10 cellular contexts compared by ENCODE assay signal in genomic region chrX:118526149-118526548, GRCh38. TPM values are rescaled to one million over a fixed set of nuclear protein-coding genes. Genes with fewer than 3 reads are reported as not detected.
DNase-seq lines count a peak whose midpoint lies in the region; ATAC-seq and TF ChIP-seq lines count a peak whose summit lies in the region.
"Had no signal": no experiment of that assay in that cellular context is flagged by ENCODE, and none has a peak within 500 bp of the region (broad histone marks: within the 10 kb centered on the region; RNA-seq: fewer than 3 reads in every experiment).

No MANE protein-coding gene starts in this region.

- H3K36me3 ChIP-seq in BE2C = no peaks in the 10 kb centered on the region

- no peaks in the 10 kb centered on the region for H4K20me1 ChIP-seq in H9 (ENCODE audit: control insufficient read depth, insufficient read depth, insufficient read length)

- H3K36me3 Mint-ChIP-seq in H9 (ENCODE audit: insufficient read depth in 1 of 3, low read depth in 3 of 3) = peaks cover 0 to 10% (median 0%) of the 10 kb centered on the region in 3 experiments; a peak in 2 of 7 replicates
- H3K36me3 Mint-ChIP-seq in activated naive CD8-positive, alpha-beta T cell treated with anti-CD3 and anti-CD28 coated beads, Interleukin-2, amount 10 ng/mL, durations not matched to agents 7 days and 5 days = peaks cover 16% of the 10 kb centered on the region
- peaks cover 2% of the 10 kb centered on the region for H3K36me3 Mint-ChIP-seq in mesothelial cell of epicardium
- H3K36me3 Mint-ChIP-seq in type B pancreatic cell = no peaks in the 10 kb centered on the region

- peak overlapping the region in 2 of 3 experiments; percentile 69 to 76; a peak in 5 of 7 replicates for H3K27ac Mint-ChIP-seq in H9
- peak overlapping the region; percentile 51 for H3K27ac Mint-ChIP-seq in activated naive CD8-positive, alpha-beta T cell treated with anti-CD3 and anti-CD28 coated beads, Interleukin-2, amount 10 ng/mL, durations not matched to agents 7 days and 5 days
- H3K27ac Mint-ChIP-seq in mesothelial cell of epicardium = peak overlapping the region; percentile 92
- no peak overlapping the region for H3K27ac Mint-ChIP-seq in type B pancreatic cell

- no peak for TF ChIP-seq CTCF in BE2C (IDR thresholded peaks at IDR 0.05; ENCODE audit: low read depth, low read length)
- no peak for TF ChIP-seq CTCF in H9 (conservative IDR thresholded peaks at IDR 0.05)
- no peak for TF ChIP-seq CTCF in mesothelial cell of epicardium (IDR thresholded peaks at IDR 0.05; ENCODE audit: unreplicated experiment)
- TF ChIP-seq CTCF in type B pancreatic cell (conservative IDR thresholded peaks at IDR 0.05) = no peak

- H3K4me3 ChIP-seq in BE2C (ENCODE audit: low read depth, low read length) = no peak overlapping the region

- H4K91ac ChIP-seq in H9 (ENCODE audit: insufficient read length, low read depth, low read length) = no peak overlapping the region

- H3K79me1 ChIP-seq in H9 (ENCODE audit: insufficient read depth, low read depth, low read length, poor library complexity, severe bottlenecking) = no peaks in the 10 kb centered on the region

- no peaks in the 10 kb centered on the region for H3K23me2 ChIP-seq in H9 (ENCODE audit: insufficient read length, low read depth, low read length, poor library complexity, severe bottlenecking)

- H3K9me3 Mint-ChIP-seq in H9 (peaks cover 0 to 64% of the 10 kb centered on the region in 2 experiments; a peak in 4 of 5 replicates), mesothelial cell of epicardium (peaks cover 20% of the 10 kb centered on the region), type B pancreatic cell (peaks cover 6% of the 10 kb centered on the region)
- H3K9me3 Mint-ChIP-seq in activated naive CD8-positive, alpha-beta T cell treated with anti-CD3 and anti-CD28 coated beads, Interleukin-2, amount 10 ng/mL, durations not matched to agents 7 days and 5 days = no peaks in the 10 kb centered on the region

- no peaks in the 10 kb centered on the region for H3K4me1 ChIP-seq in BE2C
- H3K4me1 ChIP-seq in H9 (ENCODE audit: insufficient read depth, low read length) = no peaks in the 10 kb centered on the region

- H2BK20ac ChIP-seq in H9 (ENCODE audit: low read depth, low read length, poor library complexity, severe bottlenecking) = no peak overlapping the region

- no peak overlapping the region for H3K27ac ChIP-seq in H9 (ENCODE audit: insufficient read length, low read depth, low read length)
- H3K27ac ChIP-seq: HL-60 had no signal

- H3K9me3 ChIP-seq in BE2C (no peaks in the 10 kb centered on the region), H9 (ENCODE audit: control insufficient read depth, low read depth, low read length) (peaks cover 47% of the 10 kb centered on the region)

- no peak overlapping the region for H3K14ac ChIP-seq in H9 (ENCODE audit: insufficient read depth, low read length)

- H4K8ac ChIP-seq in H9 (replicated peaks; ENCODE audit: insufficient read length, low read depth, low read length) = no peak overlapping the region

- DNase-seq in BE2C (peak; percentile 25), H9 (no peak), mesothelial cell of epicardium (ENCODE audit: low spot score in 2 of 2, unreplicated experiment in 2 of 2) (no peak), type B pancreatic cell (ENCODE audit: extremely low spot score, unreplicated experiment) (no peak), activated gamma-delta T cell treated with Interleukin-2 at 50 U/mL for 16 hours (no peak), DMS 273 treated with DMSO at 0.1 percent for 48 hours (lab: John Stamatoyannopoulos, UW) (no peak)
- no peak for DNase-seq in activated naive CD8-positive, alpha-beta T cell treated with anti-CD3 and anti-CD28 coated beads, Interleukin-2, amount 10 ng/mL, durations not matched to agents 7 days and 5 days
- no peak for DNase-seq in stimulated activated CD4-positive, alpha-beta T cell treated with anti-CD3 and anti-CD28 coated beads, Interleukin-2, amount 100 ng/mL, for 24 hours
- DNase-seq: NCI-H345 had no signal

- no peak overlapping the region for H3K18ac ChIP-seq in H9 (ENCODE audit: insufficient read length, low read depth, low read length)

- H2AK5ac ChIP-seq in H9 (ENCODE audit: insufficient read length, low read length) = no peak overlapping the region

- no peak overlapping the region for H2BK5ac ChIP-seq in H9 (ENCODE audit: insufficient read length, low read length)

- H3K9ac ChIP-seq in H9 (ENCODE audit: extremely low read depth, insufficient read length, low read length) = no peak overlapping the region

- H3K4me3 Mint-ChIP-seq in H9 = no peak overlapping the region
- H3K4me3 Mint-ChIP-seq in activated naive CD8-positive, alpha-beta T cell treated with anti-CD3 and anti-CD28 coated beads, Interleukin-2, amount 10 ng/mL, durations not matched to agents 7 days and 5 days = no peak overlapping the region
- no peak overlapping the region for H3K4me3 Mint-ChIP-seq in mesothelial cell of epicardium
- no peak overlapping the region for H3K4me3 Mint-ChIP-seq in type B pancreatic cell

- H3K23ac ChIP-seq in H9 (ENCODE audit: insufficient read length, low read depth, low read length) = no peak overlapping the region

- H2AFZ ChIP-seq in H9 (ENCODE audit: low read length) = no peak overlapping the region

- no peak overlapping the region for H2BK12ac ChIP-seq in H9 (ENCODE audit: insufficient read length, low read depth, low read length)

- H3K79me2 ChIP-seq in H9 (ENCODE audit: insufficient read depth, low read length) = no peaks in the 10 kb centered on the region

- H3T11ph ChIP-seq in H9 (ENCODE audit: low read length) = no peak overlapping the region

- H3K27me3 ChIP-seq in BE2C = no peaks in the 10 kb centered on the region
- H3K27me3 ChIP-seq in H9 (ENCODE audit: insufficient read depth, low read length) = no peaks in the 10 kb centered on the region

- H3K27me3 Mint-ChIP-seq in H9 (ENCODE audit: low read depth) (no peaks in the 10 kb centered on the region), mesothelial cell of epicardium (ENCODE audit: low read depth) (no peaks in the 10 kb centered on the region), type B pancreatic cell (no peaks in the 10 kb centered on the region)
- no peaks in the 10 kb centered on the region for H3K27me3 Mint-ChIP-seq in activated naive CD8-positive, alpha-beta T cell treated with anti-CD3 and anti-CD28 coated beads, Interleukin-2, amount 10 ng/mL, durations not matched to agents 7 days and 5 days

- no peak overlapping the region for H2BK120ac ChIP-seq in H9 (ENCODE audit: low read depth, low read length, poor library complexity, severe bottlenecking)

- peaks cover 17 to 19% of the 10 kb centered on the region in 2 experiments for H3K4me1 Mint-ChIP-seq in H9
- peaks cover 65% of the 10 kb centered on the region for H3K4me1 Mint-ChIP-seq in activated naive CD8-positive, alpha-beta T cell treated with anti-CD3 and anti-CD28 coated beads, Interleukin-2, amount 10 ng/mL, durations not matched to agents 7 days and 5 days
- H3K4me1 Mint-ChIP-seq in mesothelial cell of epicardium = peaks cover 28% of the 10 kb centered on the region
- no peaks in the 10 kb centered on the region for H3K4me1 Mint-ChIP-seq in type B pancreatic cell (ENCODE audit: unreplicated experiment)

- no peak for ATAC-seq in activated naive CD8-positive, alpha-beta T cell treated with anti-CD3 and anti-CD28 coated beads, Interleukin-2, amount 10 ng/mL, durations not matched to agents 7 days and 5 days (ENCODE audit: low read depth)

- POLR2A ChIA-PET in activated naive CD8-positive, alpha-beta T cell treated with anti-CD3 and anti-CD28 coated beads, Interleukin-2, amount 10 ng/mL, durations not matched to agents 7 days and 5 days (lab: Charles Lee) = interaction anchor here (1.0 kb wide), 1 partner anchor 31 kb away, joined by 3 read pairs; no protein-coding TSS in a partner anchor

- H2BK15ac ChIP-seq in H9 (ENCODE audit: low read depth, low read length) = no peak overlapping the region

- no peak overlapping the region for H3K4ac ChIP-seq in H9 (ENCODE audit: low read depth, low read length)

- no peak overlapping the region for H3K4me2 ChIP-seq in H9 (ENCODE audit: insufficient read depth, insufficient read length, low read length)

- no CpG with 5 or more reads among the region's 4 CpGs for WGBS in H9 (ENCODE audit: extremely low coverage, insufficient read length, low lambda C conversion rate)

- H4K5ac ChIP-seq in H9 (ENCODE audit: insufficient read length, low read depth, low read length) = no peak overlapping the region

- no peak overlapping the region for H3K56ac ChIP-seq in H9 (ENCODE audit: insufficient read length, low read depth, low read length)

RNA-seq across cellular contexts. Expression of gene DOCK11, which starts 30.5 kb away (rescaled TPM):
- polyA plus RNA-seq in BE2C (2012; ENCODE audit: insufficient read depth, insufficient read length, low read depth) = 12.8 TPM
- total RNA-seq in H9 (2021) (6.2 and 6.5 TPM in 2 replicates), mesothelial cell of epicardium (53.6 to 58.2 TPM (median 56.7 TPM) in 3 replicates), type B pancreatic cell (ENCODE audit: low replicate concordance) (7.5 and 14.0 TPM in 2 replicates)
- total RNA-seq in activated naive CD8-positive, alpha-beta T cell treated with anti-CD3 and anti-CD28 coated beads, Interleukin-2, amount 10 ng/mL, durations not matched to agents 7 days and 5 days = 10 to 100 TPM; 71.9 to 80.4 TPM
